Comparison of ENCODE assay signal across 13 cellular contexts in genomic region chr16:49697631-49698030, GRCh38.
"Had no signal": no experiment of that assay in that cellular context is flagged by ENCODE, and none has a peak within 500 bp of the region (broad histone marks: within the 10 kb centered on the region; RNA-seq: fewer than 3 reads in every experiment).

No MANE protein-coding gene starts in this region.

- H3K9me3 ChIP-seq: adrenal gland, body of pancreas, vagina had no signal

- H3K9ac ChIP-seq: parathyroid adenoma had no signal

- H3K9me3 Mint-ChIP-seq: effector memory CD8-positive, alpha-beta T cell; T-helper 2 cell treated with Interferon-gamma antibody and Interleukin-4, amounts not matched to agents 5 μg/mL and 100 μg/mL, for 36 hours had no signal

- H3K4me1 ChIP-seq: body of pancreas had no signal

- DNase-seq: activated CD4-positive, alpha-beta T cell treated with anti-CD3 and anti-CD28 coated beads, Interleukin-2, amount 50 U/mL, for 4 hours; activated CD4-positive, CD25-positive, alpha-beta regulatory T cell treated with anti-CD3 and anti-CD28 coated beads, Interleukin-2, amount 50 U/mL, for 72 hours; activated naive CD4-positive, alpha-beta T cell treated with anti-CD3 and anti-CD28 coated beads, Interleukin-2, amount 50 U/mL, for 16 hours; activated T-cell treated with anti-CD3 and anti-CD28 coated beads, Interleukin-2, amount 50 U/mL, for 1 hour; adrenal gland; body of pancreas; effector memory CD8-positive, alpha-beta T cell; mammary epithelial cell; stimulated activated CD4-positive, alpha-beta T cell treated with anti-CD3 and anti-CD28 coated beads, Interleukin-15, amount 100 ng/mL, for 24 hours; stimulated activated CD4-positive, alpha-beta T cell treated with anti-CD3 and anti-CD28 coated beads, Interleukin-4, amount 100 ng/mL, for 24 hours had no signal

- H3K27ac ChIP-seq: body of pancreas, parathyroid adenoma, vagina had no signal

- H2AFZ ChIP-seq: parathyroid adenoma had no signal

- H3K36me3 ChIP-seq: adrenal gland, vagina had no signal

- H3K4me3 ChIP-seq: adrenal gland, body of pancreas, vagina had no signal

- H3K79me2 ChIP-seq: parathyroid adenoma had no signal

- H3K27me3 ChIP-seq: adrenal gland, body of pancreas, vagina had no signal

- H3K4me3 Mint-ChIP-seq: effector memory CD8-positive, alpha-beta T cell; T-helper 2 cell treated with Interferon-gamma antibody and Interleukin-4, amounts not matched to agents 5 μg/mL and 100 μg/mL, for 36 hours had no signal

- H3K27ac Mint-ChIP-seq: effector memory CD8-positive, alpha-beta T cell; T-helper 2 cell treated with Interferon-gamma antibody and Interleukin-4, amounts not matched to agents 5 μg/mL and 100 μg/mL, for 36 hours had no signal

- ATAC-seq: body of pancreas; effector memory CD8-positive, alpha-beta T cell had no signal
